In genomic region chr14:54627325-54627717, GRCh38 we compare ENCODE assay signal across 8 cellular contexts.
DNase-seq lines count a peak whose midpoint lies in the region; ATAC-seq and TF ChIP-seq lines count a peak whose summit lies in the region.

No MANE protein-coding gene starts in this region.

- H3K36me3 ChIP-seq in CD4-positive, CD25-positive, alpha-beta regulatory T cell (ENCODE audit: control insufficient read depth, insufficient read depth, low read length): no peaks in the 10 kb centered on the region
- H3K36me3 ChIP-seq in MM.1S (replicated peaks; ENCODE audit: insufficient read depth, low read length): no peaks in the 10 kb centered on the region

- DNase-seq in CD4-positive, CD25-positive, alpha-beta regulatory T cell: no peak
- DNase-seq in MM.1S: no peak
- DNase-seq in fibroblast of villous mesenchyme (ENCODE audit: low read depth): no peak
- DNase-seq in stimulated activated CD8-positive, alpha-beta memory T cell treated with anti-CD3 and anti-CD28 coated beads, Interleukin-4, amount 100 ng/mL, for 48 hours: peak; percentile 30
- no peak for DNase-seq in OCI-M1 (lab: John Stamatoyannopoulos, UW)
- no peak for DNase-seq in NCI-H1694 (lab: John Stamatoyannopoulos, UW)
- no peak for DNase-seq in NCI-H128 (lab: John Stamatoyannopoulos, UW; ENCODE audit: unreplicated experiment)

- H3K27ac ChIP-seq in CD4-positive, CD25-positive, alpha-beta regulatory T cell (ENCODE audit: insufficient read depth, low read length, poor library complexity, severe bottlenecking): peak overlapping the region; percentile 84
- peak overlapping the region; percentile 96 for H3K27ac ChIP-seq in MM.1S (ENCODE audit: low read length)

- peaks cover 15% of the 10 kb centered on the region for H3F3A ChIP-seq in MM.1S (ENCODE audit: insufficient read depth, low read length)

- no peaks in the 10 kb centered on the region for H4K20me1 ChIP-seq in MM.1S (ENCODE audit: insufficient read depth, low read length)

- H3K9me3 Mint-ChIP-seq in CD4-positive, CD25-positive, alpha-beta regulatory T cell: peaks cover 0 to 1% (median 0%) of the 10 kb centered on the region in 7 donors

- H3K36me3 Mint-ChIP-seq in CD4-positive, CD25-positive, alpha-beta regulatory T cell: peaks cover 1% of the 10 kb centered on the region

- H3K27me3 Mint-ChIP-seq in CD4-positive, CD25-positive, alpha-beta regulatory T cell: no peaks in the 10 kb centered on the region

- peak overlapping the region; percentile 83 for H3K4me2 ChIP-seq in MM.1S (ENCODE audit: low read depth, low read length)

- H3K4me1 ChIP-seq in CD4-positive, CD25-positive, alpha-beta regulatory T cell (ENCODE audit: control insufficient read depth, insufficient read depth, low read length, poor library complexity, severe bottlenecking): peaks cover 50% of the 10 kb centered on the region
- H3K4me1 ChIP-seq in MM.1S (ENCODE audit: low read length): peaks cover 31% of the 10 kb centered on the region

- peaks cover 24 to 61% (median 48%) of the 10 kb centered on the region in 4 donors for H3K4me1 Mint-ChIP-seq in CD4-positive, CD25-positive, alpha-beta regulatory T cell

- no peaks in the 10 kb centered on the region for H3K9me2 ChIP-seq in MM.1S (replicated peaks; ENCODE audit: insufficient read depth, low read length)

- TF ChIP-seq CTCF in MM.1S (IDR thresholded peaks at IDR 0.05; ENCODE audit: low read length) (no peak), fibroblast of villous mesenchyme (IDR thresholded peaks at IDR 0.05; ENCODE audit: insufficient read depth, low read depth, low read length) (no peak)

- H3K27ac Mint-ChIP-seq in CD4-positive, CD25-positive, alpha-beta regulatory T cell: peak overlapping the region; percentile 91 to 94 (median 91)

- H3K9me3 ChIP-seq in CD4-positive, CD25-positive, alpha-beta regulatory T cell (ENCODE audit: control insufficient read depth in 2 of 2, low read length in 2 of 2): no peaks in the 10 kb centered on the region
- H3K9me3 ChIP-seq in MM.1S (replicated peaks; ENCODE audit: insufficient read depth, low read length): no peaks in the 10 kb centered on the region

- no peaks in the 10 kb centered on the region for H3K79me2 ChIP-seq in MM.1S (ENCODE audit: low read length)

- peak overlapping the region; percentile 63 for H2AFZ ChIP-seq in MM.1S (ENCODE audit: low read length)

- peak overlapping the region; percentile 61 for H3K9ac ChIP-seq in MM.1S (ENCODE audit: low read length)

- ATAC-seq in CD4-positive, CD25-positive, alpha-beta regulatory T cell (ENCODE audit: low read depth in 2 of 2): peak in 1 of 2 donors; percentile 44
- ATAC-seq in GM21529 (IDR thresholded peaks at IDR 0.05; ENCODE audit: unreplicated experiment): peak; percentile 29

- H3K4me3 Mint-ChIP-seq in CD4-positive, CD25-positive, alpha-beta regulatory T cell: peak overlapping the region; percentile 53 to 86 (median 80)

- peak overlapping the region; percentile 83 for H3K4me3 ChIP-seq in CD4-positive, CD25-positive, alpha-beta regulatory T cell (ENCODE audit: low read depth, low read length)
- H3K4me3 ChIP-seq in MM.1S (ENCODE audit: low read length) (peak overlapping the region; percentile 47), fibroblast of villous mesenchyme (ENCODE audit: low read depth, low read length) (peak overlapping the region; percentile 26)

- no peaks in the 10 kb centered on the region for H3K27me3 ChIP-seq in CD4-positive, CD25-positive, alpha-beta regulatory T cell (ENCODE audit: control insufficient read depth, insufficient read depth, low read length)
- H3K27me3 ChIP-seq in MM.1S (replicated peaks; ENCODE audit: insufficient read depth, low read length): no peaks in the 10 kb centered on the region

Comparison
In these comparisons a context has a peak if more than half of its experiments do, and no peak if none do; other contexts are left out.
1. H3K4me3 ChIP-seq: peak in every context shown above with its lines; median percentile 83 in CD4-positive, CD25-positive, alpha-beta regulatory T cell; 47 in MM.1S; 26 in fibroblast of villous mesenchyme.